8 cellular contexts compared by ENCODE assay signal in the genomic region with DNA sequence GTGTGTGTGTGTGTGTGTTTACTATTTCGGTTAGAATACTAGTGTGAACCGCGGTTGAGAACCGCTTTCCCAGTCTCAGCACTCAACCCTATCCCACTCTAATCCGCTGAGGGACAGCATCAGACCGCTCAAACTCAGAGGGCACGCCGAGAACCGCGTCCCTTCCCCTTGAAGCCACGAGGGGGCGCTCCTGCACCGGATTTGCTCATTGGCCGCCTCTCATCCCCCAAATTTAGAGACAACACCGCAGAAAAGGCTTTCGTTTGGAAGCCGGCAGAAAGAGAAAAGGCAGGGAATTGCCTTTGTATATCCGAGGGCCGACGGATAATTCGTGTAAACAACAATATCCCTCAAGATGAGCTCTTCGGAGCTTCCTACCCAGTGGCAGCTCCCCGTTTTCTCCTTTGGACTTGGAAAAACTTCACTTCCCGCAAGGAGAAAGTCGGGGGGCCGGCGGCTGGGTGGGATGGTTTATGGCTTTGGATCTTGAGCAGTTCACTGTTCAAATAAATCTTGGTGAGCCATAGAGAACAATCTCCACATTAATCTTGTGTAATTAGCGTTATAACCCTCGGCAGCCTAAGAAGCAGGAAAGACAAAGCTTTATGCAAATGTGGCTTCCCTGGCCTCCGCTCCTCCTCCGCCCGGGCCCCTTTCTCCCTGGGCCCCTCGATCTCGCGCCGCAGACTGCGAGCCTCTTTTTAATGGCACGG.
DNase-seq lines count a peak whose midpoint lies in the region; ATAC-seq and TF ChIP-seq lines count a peak whose summit lies in the region.

No MANE protein-coding gene starts in this region.

- 1 to 2% (median 1%) methylated on average over 37 to 38 of the region's 38 CpGs for WGBS in heart left ventricle, 4 donors

- no peak overlapping the region for H3K27ac Mint-ChIP-seq in activated naive CD4-positive, alpha-beta T cell treated with anti-CD3 and anti-CD28 coated beads, Interleukin-2, amount 50 U/mL, for 72 hours

- H3F3A ChIP-seq in MM.1S (ENCODE audit: insufficient read depth, low read length), result no peaks in the 10 kb centered on the region

- TF ChIP-seq POLR2A in heart left ventricle (IDR thresholded peaks at IDR 0.05), result no peak

- no peaks in the 10 kb centered on the region for H3K9me3 ChIP-seq in HEK293 (ENCODE audit: control insufficient read depth, insufficient read depth, low read depth, low read length)
- no peaks in the 10 kb centered on the region for H3K9me3 ChIP-seq in MM.1S (replicated peaks; ENCODE audit: insufficient read depth, low read length)
- no peaks in the 10 kb centered on the region for H3K9me3 ChIP-seq in heart left ventricle

- no peaks in the 10 kb centered on the region for H4K20me1 ChIP-seq in MM.1S (ENCODE audit: insufficient read depth, low read length)

- H3K36me3 ChIP-seq in HEK293 (ENCODE audit: control insufficient read depth in 2 of 2, insufficient read depth in 1 of 2, low read length in 2 of 2), result no peaks in the 10 kb centered on the region
- H3K36me3 ChIP-seq in MM.1S (replicated peaks; ENCODE audit: insufficient read depth, low read length), result no peaks in the 10 kb centered on the region
- H3K36me3 ChIP-seq in heart left ventricle, result no peaks in the 10 kb centered on the region

- peak overlapping the region; percentile 94 for H3K4me2 ChIP-seq in MM.1S (ENCODE audit: low read depth, low read length)

- DNase-seq in GM04504 (ENCODE audit: low read depth) (peak; percentile 18), MM.1S (peak; percentile 76), SK-N-DZ (ENCODE audit: low spot score) (peak; percentile 79), heart left ventricle (peak; percentile 44 to 79 (median 55)), pons (ENCODE audit: low spot score) (peak; percentile 73), ureter (ENCODE audit: low spot score) (peak; percentile 71)
- peak; percentile 61 to 79 for DNase-seq in activated naive CD4-positive, alpha-beta T cell treated with anti-CD3 and anti-CD28 coated beads, Interleukin-2, amount 50 U/mL, for 72 hours (ENCODE audit: low spot score in 2 of 2)

- no peaks in the 10 kb centered on the region for H3K9me2 ChIP-seq in MM.1S (replicated peaks; ENCODE audit: insufficient read depth, low read length)

- no peaks in the 10 kb centered on the region for H3K9me3 Mint-ChIP-seq in activated naive CD4-positive, alpha-beta T cell treated with anti-CD3 and anti-CD28 coated beads, Interleukin-2, amount 50 U/mL, for 72 hours

- peaks cover 6% of the 10 kb centered on the region in 2 donors for H3K36me3 Mint-ChIP-seq in activated naive CD4-positive, alpha-beta T cell treated with anti-CD3 and anti-CD28 coated beads, Interleukin-2, amount 50 U/mL, for 72 hours

- H3K27ac ChIP-seq in HEK293 (ENCODE audit: extremely low read depth, low read depth, low read length), result peak overlapping the region; percentile 51; the same call in 1 of the 2 replicates
- H3K27ac ChIP-seq in MM.1S (ENCODE audit: low read length), result no peak overlapping the region
- H3K27ac ChIP-seq in heart left ventricle, result no peak overlapping the region

- peak overlapping the region; percentile 99 for H2AFZ ChIP-seq in MM.1S (ENCODE audit: low read length)

- H3K4me1 ChIP-seq in HEK293 (ENCODE audit: control insufficient read depth, insufficient read depth, low read length) (peaks cover 2% of the 10 kb centered on the region; the same call in 1 of the 2 replicates), MM.1S (ENCODE audit: low read length) (no peaks in the 10 kb centered on the region), heart left ventricle (peaks cover 0 to 36% (median 22%) of the 10 kb centered on the region in 12 donors)

- H3K79me2 ChIP-seq in MM.1S (ENCODE audit: low read length), result no peaks in the 10 kb centered on the region

- H3K4me3 ChIP-seq in HEK293 (ENCODE audit: low read depth, low read length) (peak overlapping the region; percentile 46), MM.1S (ENCODE audit: low read length) (peak overlapping the region; percentile 92), heart left ventricle (peak overlapping the region; percentile 20 to 57 (median 43))

- intact Hi-C loops in heart left ventricle (cut with DNase I), result loop anchor here in 8 of 10 donors (2.0 to 10.0 kb wide), 5 partner anchors 1044 to 1702 kb away; no protein-coding TSS in a partner anchor

- CTCF ChIA-PET in HEK293 (lab: Yijun Ruan, JAX), result interaction anchor here (0.5 to 2.5 kb wide), 73 partner anchors 8 to 1696 kb away, joined by 3 to 22 read pairs (median 4); partner anchors contain the start of gene ISL1

- H3K27me3 ChIP-seq in MM.1S (replicated peaks; ENCODE audit: insufficient read depth, low read length) (peaks cover 8% of the 10 kb centered on the region; the same call in 1 of the 2 replicates), heart left ventricle (peaks cover 28 to 81% (median 52%) of the 10 kb centered on the region in 9 donors)

- peak; percentile 100 for TF ChIP-seq CTCF in HEK293 (tag by site-specific recombination; IDR thresholded peaks at IDR 0.05)
- TF ChIP-seq CTCF in MM.1S (IDR thresholded peaks at IDR 0.05; ENCODE audit: low read length), result peak; percentile 99
- peak; percentile 76 to 92 (median 82) for TF ChIP-seq CTCF in heart left ventricle (IDR thresholded peaks at IDR 0.05)

- peak; percentile 67 to 83 for ATAC-seq in activated naive CD4-positive, alpha-beta T cell treated with anti-CD3 and anti-CD28 coated beads, Interleukin-2, amount 50 U/mL, for 72 hours
- ATAC-seq in heart left ventricle, result peak; percentile 76 to 92 (median 88)

- POLR2A ChIA-PET in HEK293 (lab: Yijun Ruan, JAX), result interaction anchor here (0.6 to 1.2 kb wide), 2 partner anchors 420 to 1588 kb away, joined by 4 to 5 read pairs; partner anchors contain the start of gene ISL1

- peak overlapping the region; percentile 37; the same call in 1 of the 2 replicates for H3K9ac ChIP-seq in MM.1S (ENCODE audit: low read length)

TF ChIP-seq in HEK293, 187 proteins besides CTCF, POLR2A, EP300 and RAD21 (continues in another document):
- peak; percentile 13; the same call in 1 of the 2 replicates for TF ChIP-seq ZSCAN30 (tag by site-specific recombination; IDR thresholded peaks at IDR 0.05)
- TF ChIP-seq, protein P1, sequence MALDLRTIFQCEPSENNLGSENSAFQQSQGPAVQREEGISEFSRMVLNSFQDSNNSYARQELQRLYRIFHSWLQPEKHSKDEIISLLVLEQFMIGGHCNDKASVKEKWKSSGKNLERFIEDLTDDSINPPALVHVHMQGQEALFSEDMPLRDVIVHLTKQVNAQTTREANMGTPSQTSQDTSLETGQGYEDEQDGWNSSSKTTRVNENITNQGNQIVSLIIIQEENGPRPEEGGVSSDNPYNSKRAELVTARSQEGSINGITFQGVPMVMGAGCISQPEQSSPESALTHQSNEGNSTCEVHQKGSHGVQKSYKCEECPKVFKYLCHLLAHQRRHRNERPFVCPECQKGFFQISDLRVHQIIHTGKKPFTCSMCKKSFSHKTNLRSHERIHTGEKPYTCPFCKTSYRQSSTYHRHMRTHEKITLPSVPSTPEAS (tag by site-specific recombination; IDR thresholded peaks at IDR 0.05), result peak; percentile 22; the same call in 1 of the 2 replicates
- peak; percentile 100 for TF ChIP-seq ZNF654 (tag by site-specific recombination; IDR thresholded peaks at IDR 0.05; ENCODE audit: low read depth)
- peak; percentile 77 for TF ChIP-seq ZBTB17 (tag by site-specific recombination; IDR thresholded peaks at IDR 0.05)
- TF ChIP-seq, protein P2, sequence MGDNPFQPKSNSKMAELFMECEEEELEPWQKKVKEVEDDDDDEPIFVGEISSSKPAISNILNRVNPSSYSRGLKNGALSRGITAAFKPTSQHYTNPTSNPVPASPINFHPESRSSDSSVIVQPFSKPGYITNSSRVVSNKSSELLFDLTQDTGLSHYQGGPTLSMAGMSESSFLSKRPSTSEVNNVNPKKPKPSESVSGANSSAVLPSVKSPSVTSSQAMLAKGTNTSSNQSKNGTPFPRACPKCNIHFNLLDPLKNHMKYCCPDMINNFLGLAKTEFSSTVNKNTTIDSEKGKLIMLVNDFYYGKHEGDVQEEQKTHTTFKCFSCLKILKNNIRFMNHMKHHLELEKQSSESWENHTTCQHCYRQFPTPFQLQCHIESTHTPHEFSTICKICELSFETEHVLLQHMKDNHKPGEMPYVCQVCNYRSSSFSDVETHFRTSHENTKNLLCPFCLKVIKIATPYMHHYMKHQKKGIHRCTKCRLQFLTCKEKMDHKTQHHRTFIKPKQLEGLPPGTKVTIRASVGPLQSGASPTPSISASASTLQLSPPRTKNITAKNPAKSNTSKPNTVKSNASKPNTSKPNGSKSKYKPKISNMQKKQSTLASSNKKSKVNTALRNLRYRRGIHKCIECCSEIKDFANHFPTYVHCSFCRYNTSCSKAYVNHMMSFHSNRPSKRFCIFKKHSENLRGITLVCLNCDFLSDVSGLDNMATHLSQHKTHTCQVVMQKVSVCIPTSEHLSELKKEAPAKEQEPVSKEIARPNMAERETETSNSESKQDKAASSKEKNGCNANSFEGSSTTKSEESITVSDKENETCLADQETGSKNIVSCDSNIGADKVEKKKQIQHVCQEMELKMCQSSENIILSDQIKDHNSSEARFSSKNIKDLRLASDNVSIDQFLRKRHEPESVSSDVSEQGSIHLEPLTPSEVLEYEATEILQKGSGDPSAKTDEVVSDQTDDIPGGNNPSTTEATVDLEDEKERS (tag by site-specific recombination; IDR thresholded peaks at IDR 0.05), result no peak
- TF ChIP-seq MYNN (tag by site-specific recombination; IDR thresholded peaks at IDR 0.05; ENCODE audit: borderline replicate concordance), result no peak
- TF ChIP-seq ZNF354C (tag by site-specific recombination; IDR thresholded peaks at IDR 0.05; ENCODE audit: borderline replicate concordance, low read depth), result no peak
- peak; percentile 72; the same call in 1 of the 2 replicates for TF ChIP-seq ZNF660 (tag by site-specific recombination; IDR thresholded peaks at IDR 0.05)
- TF ChIP-seq ZNF629 (tag by site-specific recombination; IDR thresholded peaks at IDR 0.05), result 0 out of 2 replicates have a peak, but pooled peaks have one; percentile 33
- peak; percentile 26; the same call in 1 of the 2 replicates for TF ChIP-seq ZNF2 (tag by site-specific recombination; IDR thresholded peaks at IDR 0.05)

Comparison
In these comparisons a context has a peak if more than half of its experiments do, and no peak if none do; other contexts are left out.
1. DNase-seq: peak in every context shown above with its lines; median percentile 79 in SK-N-DZ; 76 in MM.1S; 73 in pons; 71 in ureter; 70 in activated naive CD4-positive, alpha-beta T cell treated with anti-CD3 and anti-CD28 coated beads, Interleukin-2, amount 50 U/mL, for 72 hours; 55 in heart left ventricle; 18 in GM04504.